19 cellular contexts compared by ENCODE assay signal in genomic region chr12:93780115-93780641, GRCh38.
DNase-seq lines count a peak whose midpoint lies in the region; ATAC-seq and TF ChIP-seq lines count a peak whose summit lies in the region.
"Had no signal": no experiment of that assay in that cellular context is flagged by ENCODE, and none has a peak within 500 bp of the region (broad histone marks: within the 10 kb centered on the region; RNA-seq: fewer than 3 reads in every experiment).

No MANE protein-coding gene starts in this region.

- H3K9me2 ChIP-seq in GM23248 (ENCODE audit: insufficient read depth) (no peaks in the 10 kb centered on the region), SK-N-SH (no peaks in the 10 kb centered on the region)

- H3K9me3 Mint-ChIP-seq in activated CD8-positive, alpha-beta memory T cell treated with anti-CD3 and anti-CD28 coated beads, Interleukin-2, amount 10 ng/mL, durations not matched to agents 7 days and 5 days (ENCODE audit: low read depth), result peaks cover 2% of the 10 kb centered on the region

- H2AFZ ChIP-seq in GM23248 (no peak overlapping the region), SK-N-SH (ENCODE audit: low read depth) (0 out of 2 replicates have a peak overlapping the region, but pooled peaks have one; percentile 10)

- H3K4me1 Mint-ChIP-seq in activated CD8-positive, alpha-beta memory T cell treated with anti-CD3 and anti-CD28 coated beads, Interleukin-2, amount 10 ng/mL, durations not matched to agents 7 days and 5 days, result peaks cover 15% of the 10 kb centered on the region

- H4K20me1 ChIP-seq in GM23248 (ENCODE audit: insufficient read depth) (no peaks in the 10 kb centered on the region), SK-N-SH (ENCODE audit: insufficient read depth) (no peaks in the 10 kb centered on the region)

- no peak overlapping the region for H3K4me3 ChIP-seq in GM23248
- no peak overlapping the region for H3K4me3 ChIP-seq in SK-N-SH (ENCODE audit: low read depth in 2 of 2, low read length in 1 of 2)
- no peak overlapping the region for H3K4me3 ChIP-seq in prostate gland
- no peak overlapping the region for H3K4me3 ChIP-seq in HAP-1
- H3K4me3 ChIP-seq: adrenal gland, thoracic aorta had no signal

- peaks cover 31% of the 10 kb centered on the region for H3K79me2 ChIP-seq in GM23248 (ENCODE audit: insufficient read depth)
- peaks cover 3% of the 10 kb centered on the region; the same call in 1 of the 2 replicates for H3K79me2 ChIP-seq in SK-N-SH (ENCODE audit: insufficient read depth)

- H3K9ac ChIP-seq in GM23248 (peak overlapping the region; percentile 22; the same call in 1 of the 2 replicates), SK-N-SH (peak overlapping the region; percentile 35; the same call in 1 of the 2 replicates)

- H3K4me3 Mint-ChIP-seq in activated CD8-positive, alpha-beta memory T cell treated with anti-CD3 and anti-CD28 coated beads, Interleukin-2, amount 10 ng/mL, durations not matched to agents 7 days and 5 days, result no peak overlapping the region
- H3K4me3 Mint-ChIP-seq: activated CD4-positive, alpha-beta memory T cell treated with anti-CD3 and anti-CD28 coated beads, Interleukin-2, amount 10 ng/mL, durations not matched to agents 7 days and 5 days had no signal

- H3K27me3 ChIP-seq in GM23248 (replicated peaks; ENCODE audit: insufficient read depth) (no peaks in the 10 kb centered on the region), SK-N-SH (ENCODE audit: insufficient read depth) (no peaks in the 10 kb centered on the region), prostate gland (replicated peaks; ENCODE audit: insufficient read depth) (no peaks in the 10 kb centered on the region), HAP-1 (ENCODE audit: low read depth) (no peaks in the 10 kb centered on the region)
- H3K27me3 ChIP-seq: adrenal gland, neutrophil had no signal

- no peak overlapping the region for H3K27ac Mint-ChIP-seq in activated CD8-positive, alpha-beta memory T cell treated with anti-CD3 and anti-CD28 coated beads, Interleukin-2, amount 10 ng/mL, durations not matched to agents 7 days and 5 days
- H3K27ac Mint-ChIP-seq: activated CD4-positive, alpha-beta memory T cell treated with anti-CD3 and anti-CD28 coated beads, Interleukin-2, amount 10 ng/mL, durations not matched to agents 7 days and 5 days; activated T-cell treated with anti-CD3 and anti-CD28 coated beads, Interleukin-2, amount 50 U/mL, for 72 hours had no signal

- in situ Hi-C loops in GM23248 (cut with MboI) (no loop called here), HAP-1 (cut with MboI; ENCODE audit: low sequenced_read_pairs) (no loop called here)

- H3K27me3 Mint-ChIP-seq in activated CD8-positive, alpha-beta memory T cell treated with anti-CD3 and anti-CD28 coated beads, Interleukin-2, amount 10 ng/mL, durations not matched to agents 7 days and 5 days, result no peaks in the 10 kb centered on the region
- H3K27me3 Mint-ChIP-seq: activated CD4-positive, alpha-beta memory T cell treated with anti-CD3 and anti-CD28 coated beads, Interleukin-2, amount 10 ng/mL, durations not matched to agents 7 days and 5 days had no signal

- H3K36me3 Mint-ChIP-seq in activated CD8-positive, alpha-beta memory T cell treated with anti-CD3 and anti-CD28 coated beads, Interleukin-2, amount 10 ng/mL, durations not matched to agents 7 days and 5 days, result peaks cover 3% of the 10 kb centered on the region

- no peak for ATAC-seq in HG03196 (IDR thresholded peaks at IDR 0.05; ENCODE audit: unreplicated experiment)
- ATAC-seq in activated CD8-positive, alpha-beta memory T cell treated with anti-CD3 and anti-CD28 coated beads, Interleukin-2, amount 10 ng/mL, durations not matched to agents 7 days and 5 days, result no peak

- TF ChIP-seq EP300 in SK-N-SH (IDR thresholded peaks at IDR 0.05; ENCODE audit: borderline replicate concordance in 1 of 2, low read depth in 1 of 2, low read length in 1 of 2), result 0 out of 4 replicates have a peak, but pooled peaks of 1 of the 2 experiments have one; percentile 6

- TF ChIP-seq CTCF in SK-N-SH (IDR thresholded peaks at IDR 0.05) (no peak), prostate gland (IDR thresholded peaks at IDR 0.05) (no peak)

- H3K4me1 ChIP-seq in GM23248 (ENCODE audit: insufficient read depth) (peaks cover 77% of the 10 kb centered on the region), SK-N-SH (ENCODE audit: control insufficient read depth in 1 of 2, insufficient read depth in 2 of 2, low read depth in 1 of 2, low read length in 1 of 2) (peaks cover 25 to 59% of the 10 kb centered on the region in 2 experiments; a peak in 3 of 4 replicates), prostate gland (replicated peaks) (peaks cover 15% of the 10 kb centered on the region), HAP-1 (peaks cover 29% of the 10 kb centered on the region)

- TF ChIP-seq POLR2A in prostate gland (IDR thresholded peaks at IDR 0.05), result no peak

- H3K4me2 ChIP-seq in GM23248 (ENCODE audit: unreplicated experiment), result no peak overlapping the region
- H3K4me2 ChIP-seq in SK-N-SH, result 0 out of 2 replicates have a peak overlapping the region, but pooled peaks have one; percentile 24

- H3K27ac ChIP-seq in GM23248, result peak overlapping the region; percentile 97
- H3K27ac ChIP-seq in SK-N-SH (ENCODE audit: low read depth in 2 of 2, low read length in 1 of 2), result peak overlapping the region; percentile 67 to 86
- peak overlapping the region; percentile 9 to 47 for H3K27ac ChIP-seq in prostate gland
- H3K27ac ChIP-seq: neutrophil, VCaP had no signal

- POLR2A ChIA-PET in SK-N-SH (lab: Yijun Ruan, JAX), result interaction anchor here (0.6 kb wide), 1 partner anchor 30 kb away, joined by 4 read pairs; no protein-coding TSS in a partner anchor

- peak; percentile 35 for DNase-seq in GM23248
- no peak for DNase-seq in SK-N-SH
- peak; percentile 64 for DNase-seq in fibroblast of peridontal ligament (ENCODE audit: extremely low read depth)
- DNase-seq in prostate gland (ENCODE audit: low spot score), result no peak
- no peak for DNase-seq in HAP-1 (ENCODE audit: low spot score in 2 of 2)
- DNase-seq in mucosa of gallbladder (ENCODE audit: low spot score), result no peak
- no peak for DNase-seq in activated CD8-positive, alpha-beta memory T cell treated with anti-CD3 and anti-CD28 coated beads, Interleukin-2, amount 10 ng/mL, durations not matched to agents 7 days and 5 days
- DNase-seq: activated CD4-positive, alpha-beta memory T cell treated with anti-CD3 and anti-CD28 coated beads, Interleukin-2, amount 10 ng/mL, durations not matched to agents 7 days and 5 days; adrenal gland; COR-L47; NCI-H187; NCI-H446; NK-92 treated with Interleukin-12 subunit alpha and Interleukin-12 subunit beta, amount 100 ng/mL, for 24 hours; RPMI8226 had no signal

- H3K9me3 ChIP-seq in GM23248 (ENCODE audit: low read depth) (no peaks in the 10 kb centered on the region), SK-N-SH (no peaks in the 10 kb centered on the region), prostate gland (no peaks in the 10 kb centered on the region), HAP-1 (no peaks in the 10 kb centered on the region)
- H3K9me3 ChIP-seq: adrenal gland, neutrophil, thoracic aorta had no signal

- H3F3A ChIP-seq in GM23248 (ENCODE audit: insufficient read depth) (peaks cover 68% of the 10 kb centered on the region), SK-N-SH (replicated peaks; ENCODE audit: insufficient read depth) (peaks cover 50% of the 10 kb centered on the region)

- 63 to 70% methylated on average over 8 of the region's 8 CpGs for WGBS in GM23248 (ENCODE audit: low coverage in 1 of 2, low lambda C conversion rate in 2 of 2, missing lambda C conversion rate in 2 of 2), 2 experiments
- WGBS in SK-N-SH (ENCODE audit: low lambda C conversion rate), result 64% methylated on average over 8 of the region's 8 CpGs
- WGBS in prostate gland, result 66% methylated on average over 8 of the region's 8 CpGs

- intact Hi-C loops in prostate gland (cut with DNase I), result loop anchor here (10.0 kb wide), 1 partner anchor 115 kb away; no protein-coding TSS in a partner anchor

- no peaks in the 10 kb centered on the region for H3K36me3 ChIP-seq in GM23248 (ENCODE audit: low read depth)
- H3K36me3 ChIP-seq in SK-N-SH (replicated peaks in 1 of 2; ENCODE audit: control insufficient read depth in 1 of 2, insufficient read depth in 2 of 2, low read length in 1 of 2), result no peaks in the 10 kb centered on the region
- no peaks in the 10 kb centered on the region for H3K36me3 ChIP-seq in prostate gland
- no peaks in the 10 kb centered on the region for H3K36me3 ChIP-seq in HAP-1 (replicated peaks)
- H3K36me3 ChIP-seq: adrenal gland, neutrophil, thoracic aorta had no signal

- TF ChIP-seq RAD21 in SK-N-SH (IDR thresholded peaks at IDR 0.05; ENCODE audit: low read length), result no peak

- CTCF ChIA-PET in SK-N-SH (lab: Yijun Ruan, JAX), result no interaction called here
- CTCF ChIA-PET in activated CD8-positive, alpha-beta memory T cell treated with anti-CD3 and anti-CD28 coated beads, Interleukin-2, amount 10 ng/mL, durations not matched to agents 7 days and 5 days (lab: Charles Lee), result no interaction called here

TF ChIP-seq in SK-N-SH, 30 proteins besides CTCF, POLR2A, EP300 and RAD21 (continues in another document):
- TF ChIP-seq GATA2 (CRISPR knock-in tag; IDR thresholded peaks at IDR 0.05) (no peak), TCF12 (IDR thresholded peaks at IDR 0.05) (peak; percentile 57), EZH2phosphoT487 (IDR thresholded peaks at IDR 0.05; ENCODE audit: borderline replicate concordance, low read depth) (no peak), USF1 (IDR thresholded peaks at IDR 0.05; ENCODE audit: borderline replicate concordance, low read depth) (no peak), RFX5 (IDR thresholded peaks at IDR 0.05; ENCODE audit: low read length) (no peak), ELF1 (IDR thresholded peaks at IDR 0.05) (no peak), IRF3 (IDR thresholded peaks at IDR 0.05; ENCODE audit: low read depth, low read length) (no peak), RCOR1 (IDR thresholded peaks at IDR 0.05; ENCODE audit: low read length) (no peak), NFIC (IDR thresholded peaks at IDR 0.05; ENCODE audit: borderline replicate concordance) (no peak), JUND (IDR thresholded peaks at IDR 0.05) (no peak), CHD2 (IDR thresholded peaks at IDR 0.05; ENCODE audit: low read length, partially characterized antibody) (no peak)

Comparison
In these comparisons a context has a peak if more than half of its experiments do, and no peak if none do; other contexts are left out.
1. DNase-seq: peak in GM23248 (single experiment) and fibroblast of peridontal ligament (single experiment); none in SK-N-SH (single experiment), prostate gland (single experiment), HAP-1 (0 of 2), mucosa of gallbladder (single experiment) and activated CD8-positive, alpha-beta memory T cell treated with anti-CD3 and anti-CD28 coated beads, Interleukin-2, amount 10 ng/mL, durations not matched to agents 7 days and 5 days (single experiment).
2. H3K27ac ChIP-seq: peak in every context shown above with its lines; median percentile 97 in GM23248; 76 in SK-N-SH; 28 in prostate gland.